Comparison of ENCODE assay signal across 2 cellular contexts in the genomic region with DNA sequence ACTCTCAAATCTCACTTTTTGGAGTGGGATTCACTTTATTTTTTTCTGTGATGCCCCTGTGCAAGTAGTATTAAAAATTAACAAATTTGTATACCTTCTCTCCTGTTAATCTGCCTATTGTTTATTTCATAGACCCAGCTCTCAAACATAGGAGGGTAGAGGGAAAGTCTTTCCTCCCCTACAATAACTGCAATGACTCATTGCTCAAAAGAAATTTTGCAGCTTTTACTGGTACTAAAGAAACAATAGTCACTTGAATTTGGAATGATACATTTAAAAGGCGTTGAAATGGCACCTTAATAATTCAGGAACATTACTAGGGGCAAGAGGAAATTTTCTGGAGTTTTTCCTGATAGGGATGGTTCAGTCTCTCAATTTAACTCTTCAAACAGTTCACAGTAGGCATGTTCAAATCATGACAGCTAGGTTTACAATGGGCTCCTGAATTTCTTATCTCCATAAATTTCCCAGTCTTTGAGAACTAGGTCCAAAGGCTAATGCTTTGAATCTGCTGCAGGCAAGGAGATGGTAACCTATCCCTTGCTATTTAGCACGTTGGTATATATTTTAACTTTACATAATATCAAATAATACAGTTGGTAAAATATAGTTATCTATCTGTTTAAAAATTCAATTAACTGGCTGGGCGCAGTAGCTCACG.
TF ChIP-seq lines count a peak whose summit lies in the region.

No MANE protein-coding gene starts in this region.

TF ChIP-seq in WTC11, 78 proteins besides CTCF, POLR2A, EP300 and RAD21 (continued from another document):
- TF ChIP-seq ZNF281 (CRISPR knock-in tag; IDR thresholded peaks at IDR 0.05) (no peak), ATF1 (CRISPR knock-in tag; IDR thresholded peaks at IDR 0.05) (no peak), RELA (CRISPR knock-in tag; IDR thresholded peaks at IDR 0.05; ENCODE audit: borderline replicate concordance) (no peak)
- TF ChIP-seq, protein P1, sequence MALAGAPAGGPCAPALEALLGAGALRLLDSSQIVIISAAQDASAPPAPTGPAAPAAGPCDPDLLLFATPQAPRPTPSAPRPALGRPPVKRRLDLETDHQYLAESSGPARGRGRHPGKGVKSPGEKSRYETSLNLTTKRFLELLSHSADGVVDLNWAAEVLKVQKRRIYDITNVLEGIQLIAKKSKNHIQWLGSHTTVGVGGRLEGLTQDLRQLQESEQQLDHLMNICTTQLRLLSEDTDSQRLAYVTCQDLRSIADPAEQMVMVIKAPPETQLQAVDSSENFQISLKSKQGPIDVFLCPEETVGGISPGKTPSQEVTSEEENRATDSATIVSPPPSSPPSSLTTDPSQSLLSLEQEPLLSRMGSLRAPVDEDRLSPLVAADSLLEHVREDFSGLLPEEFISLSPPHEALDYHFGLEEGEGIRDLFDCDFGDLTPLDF (CRISPR knock-in tag; IDR thresholded peaks at IDR 0.05) = no peak

TF ChIP-seq in HepG2, 621 proteins besides CTCF, POLR2A, EP300 and RAD21 (continued from another document):
- no peak for TF ChIP-seq AHDC1 (CRISPR knock-in tag; IDR thresholded peaks at IDR 0.05; ENCODE audit: borderline replicate concordance)
- TF ChIP-seq, protein P2, sequence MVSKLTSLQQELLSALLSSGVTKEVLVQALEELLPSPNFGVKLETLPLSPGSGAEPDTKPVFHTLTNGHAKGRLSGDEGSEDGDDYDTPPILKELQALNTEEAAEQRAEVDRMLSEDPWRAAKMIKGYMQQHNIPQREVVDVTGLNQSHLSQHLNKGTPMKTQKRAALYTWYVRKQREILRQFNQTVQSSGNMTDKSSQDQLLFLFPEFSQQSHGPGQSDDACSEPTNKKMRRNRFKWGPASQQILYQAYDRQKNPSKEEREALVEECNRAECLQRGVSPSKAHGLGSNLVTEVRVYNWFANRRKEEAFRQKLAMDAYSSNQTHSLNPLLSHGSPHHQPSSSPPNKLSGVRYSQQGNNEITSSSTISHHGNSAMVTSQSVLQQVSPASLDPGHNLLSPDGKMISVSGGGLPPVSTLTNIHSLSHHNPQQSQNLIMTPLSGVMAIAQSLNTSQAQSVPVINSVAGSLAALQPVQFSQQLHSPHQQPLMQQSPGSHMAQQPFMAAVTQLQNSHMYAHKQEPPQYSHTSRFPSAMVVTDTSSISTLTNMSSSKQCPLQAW (CRISPR knock-in tag; IDR thresholded peaks at IDR 0.05) = no peak
- TF ChIP-seq, protein P3, sequence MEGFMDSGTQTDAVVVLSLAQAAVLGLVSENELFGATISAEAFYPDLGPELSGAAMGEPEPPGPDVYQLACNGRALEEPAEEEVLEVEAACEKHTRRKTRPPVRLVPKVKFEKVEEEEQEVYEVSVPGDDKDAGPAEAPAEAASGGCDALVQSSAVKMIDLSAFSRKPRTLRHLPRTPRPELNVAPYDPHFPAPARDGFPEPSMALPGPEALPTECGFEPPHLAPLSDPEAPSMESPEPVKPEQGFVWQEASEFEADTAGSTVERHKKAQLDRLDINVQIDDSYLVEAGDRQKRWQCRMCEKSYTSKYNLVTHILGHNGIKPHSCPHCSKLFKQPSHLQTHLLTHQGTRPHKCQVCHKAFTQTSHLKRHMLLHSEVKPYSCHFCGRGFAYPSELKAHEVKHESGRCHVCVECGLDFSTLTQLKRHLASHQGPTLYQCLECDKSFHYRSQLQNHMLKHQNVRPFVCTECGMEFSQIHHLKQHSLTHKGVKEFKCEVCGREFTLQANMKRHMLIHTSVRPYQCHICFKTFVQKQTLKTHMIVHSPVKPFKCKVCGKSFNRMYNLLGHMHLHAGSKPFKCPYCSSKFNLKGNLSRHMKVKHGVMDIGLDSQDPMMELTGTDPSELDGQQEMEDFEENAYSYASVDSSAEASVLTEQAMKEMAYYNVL (CRISPR knock-in tag; IDR thresholded peaks at IDR 0.05; ENCODE audit: borderline replicate concordance) = no peak
- TF ChIP-seq HDAC2 (CRISPR knock-in tag; IDR thresholded peaks at IDR 0.05) = no peak
- TF ChIP-seq IRX3 (CRISPR knock-in tag; IDR thresholded peaks at IDR 0.05; ENCODE audit: borderline replicate concordance, low read depth) = no peak
- TF ChIP-seq, protein P4, sequence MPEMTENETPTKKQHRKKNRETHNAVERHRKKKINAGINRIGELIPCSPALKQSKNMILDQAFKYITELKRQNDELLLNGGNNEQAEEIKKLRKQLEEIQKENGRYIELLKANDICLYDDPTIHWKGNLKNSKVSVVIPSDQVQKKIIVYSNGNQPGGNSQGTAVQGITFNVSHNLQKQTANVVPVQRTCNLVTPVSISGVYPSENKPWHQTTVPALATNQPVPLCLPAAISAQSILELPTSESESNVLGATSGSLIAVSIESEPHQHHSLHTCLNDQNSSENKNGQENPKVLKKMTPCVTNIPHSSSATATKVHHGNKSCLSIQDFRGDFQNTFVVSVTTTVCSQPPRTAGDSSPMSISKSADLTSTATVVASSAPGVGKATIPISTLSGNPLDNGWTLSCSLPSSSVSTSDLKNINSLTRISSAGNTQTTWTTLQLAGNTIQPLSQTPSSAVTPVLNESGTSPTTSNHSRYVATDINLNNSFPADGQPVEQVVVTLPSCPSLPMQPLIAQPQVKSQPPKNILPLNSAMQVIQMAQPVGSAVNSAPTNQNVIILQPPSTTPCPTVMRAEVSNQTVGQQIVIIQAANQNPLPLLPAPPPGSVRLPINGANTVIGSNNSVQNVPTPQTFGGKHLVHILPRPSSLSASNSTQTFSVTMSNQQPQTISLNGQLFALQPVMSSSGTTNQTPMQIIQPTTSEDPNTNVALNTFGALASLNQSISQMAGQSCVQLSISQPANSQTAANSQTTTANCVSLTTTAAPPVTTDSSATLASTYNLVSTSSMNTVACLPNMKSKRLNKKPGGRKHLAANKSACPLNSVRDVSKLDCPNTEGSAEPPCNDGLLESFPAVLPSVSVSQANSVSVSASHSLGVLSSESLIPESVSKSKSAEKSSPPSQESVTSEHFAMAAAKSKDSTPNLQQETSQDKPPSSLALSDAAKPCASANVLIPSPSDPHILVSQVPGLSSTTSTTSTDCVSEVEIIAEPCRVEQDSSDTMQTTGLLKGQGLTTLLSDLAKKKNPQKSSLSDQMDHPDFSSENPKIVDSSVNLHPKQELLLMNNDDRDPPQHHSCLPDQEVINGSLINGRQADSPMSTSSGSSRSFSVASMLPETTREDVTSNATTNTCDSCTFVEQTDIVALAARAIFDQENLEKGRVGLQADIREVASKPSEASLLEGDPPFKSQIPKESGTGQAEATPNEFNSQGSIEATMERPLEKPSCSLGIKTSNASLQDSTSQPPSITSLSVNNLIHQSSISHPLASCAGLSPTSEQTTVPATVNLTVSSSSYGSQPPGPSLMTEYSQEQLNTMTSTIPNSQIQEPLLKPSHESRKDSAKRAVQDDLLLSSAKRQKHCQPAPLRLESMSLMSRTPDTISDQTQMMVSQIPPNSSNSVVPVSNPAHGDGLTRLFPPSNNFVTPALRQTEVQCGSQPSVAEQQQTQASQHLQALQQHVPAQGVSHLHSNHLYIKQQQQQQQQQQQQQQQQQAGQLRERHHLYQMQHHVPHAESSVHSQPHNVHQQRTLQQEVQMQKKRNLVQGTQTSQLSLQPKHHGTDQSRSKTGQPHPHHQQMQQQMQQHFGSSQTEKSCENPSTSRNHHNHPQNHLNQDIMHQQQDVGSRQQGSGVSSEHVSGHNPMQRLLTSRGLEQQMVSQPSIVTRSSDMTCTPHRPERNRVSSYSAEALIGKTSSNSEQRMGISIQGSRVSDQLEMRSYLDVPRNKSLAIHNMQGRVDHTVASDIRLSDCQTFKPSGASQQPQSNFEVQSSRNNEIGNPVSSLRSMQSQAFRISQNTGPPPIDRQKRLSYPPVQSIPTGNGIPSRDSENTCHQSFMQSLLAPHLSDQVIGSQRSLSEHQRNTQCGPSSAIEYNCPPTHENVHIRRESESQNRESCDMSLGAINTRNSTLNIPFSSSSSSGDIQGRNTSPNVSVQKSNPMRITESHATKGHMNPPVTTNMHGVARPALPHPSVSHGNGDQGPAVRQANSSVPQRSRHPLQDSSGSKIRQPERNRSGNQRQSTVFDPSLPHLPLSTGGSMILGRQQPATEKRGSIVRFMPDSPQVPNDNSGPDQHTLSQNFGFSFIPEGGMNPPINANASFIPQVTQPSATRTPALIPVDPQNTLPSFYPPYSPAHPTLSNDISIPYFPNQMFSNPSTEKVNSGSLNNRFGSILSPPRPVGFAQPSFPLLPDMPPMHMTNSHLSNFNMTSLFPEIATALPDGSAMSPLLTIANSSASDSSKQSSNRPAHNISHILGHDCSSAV (CRISPR knock-in tag; IDR thresholded peaks at IDR 0.05; ENCODE audit: borderline replicate concordance) = no peak
